17 cellular contexts compared by ENCODE assay signal in the genomic region with DNA sequence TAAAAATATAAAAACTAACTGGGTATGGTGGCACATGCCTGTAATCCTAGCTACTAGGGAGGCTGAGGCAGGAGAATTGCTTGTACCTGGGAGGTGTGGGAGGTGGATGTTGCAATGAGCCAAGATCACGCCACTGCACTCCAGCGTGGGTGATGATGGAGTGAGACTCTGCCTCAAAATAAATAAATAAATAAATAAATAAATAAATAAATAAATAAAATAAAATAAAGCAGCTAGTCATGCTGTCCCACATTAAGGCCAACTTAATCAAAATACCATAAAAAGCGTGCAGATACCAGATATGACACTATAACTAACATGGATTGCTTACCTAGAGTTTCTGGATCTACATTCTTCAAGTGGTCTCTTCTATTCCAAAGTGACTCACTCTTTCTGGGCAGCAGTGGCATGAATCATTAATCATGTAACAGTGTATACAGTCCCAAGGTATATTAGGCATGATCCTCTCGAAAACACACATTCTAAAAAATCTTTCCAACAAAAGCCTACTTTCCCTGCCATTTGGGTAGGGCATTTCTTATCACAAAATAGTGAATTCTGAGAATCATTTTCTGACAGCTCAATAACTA.
A peak's percentile ranks its signal among the peaks of the same experiment; 100 is the strongest.
DNase-seq lines count a peak whose midpoint lies in the region; ATAC-seq, FAIRE-seq and TF ChIP-seq lines count a peak whose summit lies in the region.
"Had no signal": no experiment of that assay in that cellular context is flagged by ENCODE, and none has a peak within 500 bp of the region (broad histone marks: within the 10 kb centered on the region; RNA-seq: fewer than 3 reads in every experiment).

No MANE protein-coding gene starts in this region.

- FAIRE-seq in urothelium cell line (lab: Jason Lieb, UNC): no peak
- FAIRE-seq: K562 had no signal

- H3K27ac ChIP-seq in RWPE2 (ENCODE audit: poor library complexity, severe bottlenecking): peak overlapping the region; percentile 11
- peak overlapping the region; percentile 27 for H3K27ac ChIP-seq in epithelial cell of prostate
- H3K27ac ChIP-seq: 22Rv1 had no signal

- no peak overlapping the region for H3K4me3 ChIP-seq in RWPE2 (ENCODE audit: severe bottlenecking)
- H3K4me3 ChIP-seq: K562 had no signal

- ATAC-seq in RWPE2 (ENCODE audit: low read depth) (peak; percentile 96), T-helper 17 cell (no peak), GM21717 (IDR thresholded peaks at IDR 0.05; ENCODE audit: unreplicated experiment) (no peak)
- ATAC-seq in activated T-cell treated with anti-CD3 and anti-CD28 coated beads, Interleukin-2, amount 50 U/mL, for 72 hours (replicated peaks in 1 of 2): no peak
- ATAC-seq: HCT116, K562 had no signal

- H3K27me3 ChIP-seq in RWPE2 (ENCODE audit: insufficient read depth, poor library complexity, severe bottlenecking): no peaks in the 10 kb centered on the region

- no peak overlapping the region for H3K27ac Mint-ChIP-seq in T-helper 17 cell
- no peak overlapping the region for H3K27ac Mint-ChIP-seq in activated T-cell treated with anti-CD3 and anti-CD28 coated beads, Interleukin-2, amount 50 U/mL, for 72 hours

- peaks cover 8 to 13% of the 10 kb centered on the region in 2 donors for H3K9me3 Mint-ChIP-seq in activated T-cell treated with anti-CD3 and anti-CD28 coated beads, Interleukin-2, amount 50 U/mL, for 72 hours

- H3K36me3 ChIP-seq in RWPE2 (ENCODE audit: low read depth): peaks cover 21% of the 10 kb centered on the region

- DNase-seq in DMS53 (lab: John Stamatoyannopoulos, UW) (peak; percentile 17), DMS53 treated with DMSO at 0.1 percent for 48 hours (lab: John Stamatoyannopoulos, UW; ENCODE audit: unreplicated experiment) (no peak), RWPE2 (ENCODE audit: low spot score) (no peak), epithelial cell of prostate (ENCODE audit: low read depth, low spot score) (no peak), urothelium cell line (ENCODE audit: low spot score) (peak; percentile 31), T-helper 17 cell (no peak)
- DNase-seq in activated T-cell treated with anti-CD3 and anti-CD28 coated beads, Interleukin-2, amount 50 U/mL, for 72 hours: no peak
- DNase-seq: C1 segment of cervical spinal cord, NCI-H1092, NCI-H1930, NCI-H2171 treated with DMSO at 0.1 percent for 48 hours, NCI-H524, RPMI8226 had no signal

- H3K27me3 Mint-ChIP-seq in T-helper 17 cell: no peaks in the 10 kb centered on the region
- no peaks in the 10 kb centered on the region for H3K27me3 Mint-ChIP-seq in activated T-cell treated with anti-CD3 and anti-CD28 coated beads, Interleukin-2, amount 50 U/mL, for 72 hours (ENCODE audit: low read depth)

- H3K9me3 ChIP-seq in RWPE2 (ENCODE audit: severe bottlenecking) (no peaks in the 10 kb centered on the region), T-helper 17 cell (ENCODE audit: control insufficient read depth, low read length, poor library complexity, severe bottlenecking) (no peaks in the 10 kb centered on the region)

- TF ChIP-seq CTCF in RWPE2 (IDR thresholded peaks at IDR 0.05; ENCODE audit: poor library complexity, severe bottlenecking): no peak

- no peak overlapping the region for H3K4me3 Mint-ChIP-seq in T-helper 17 cell
- no peak overlapping the region for H3K4me3 Mint-ChIP-seq in activated T-cell treated with anti-CD3 and anti-CD28 coated beads, Interleukin-2, amount 50 U/mL, for 72 hours

- no peaks in the 10 kb centered on the region for H3K4me1 Mint-ChIP-seq in T-helper 17 cell
- H3K4me1 Mint-ChIP-seq in activated T-cell treated with anti-CD3 and anti-CD28 coated beads, Interleukin-2, amount 50 U/mL, for 72 hours (ENCODE audit: low read depth): no peaks in the 10 kb centered on the region

- peaks cover 20% of the 10 kb centered on the region for H3K4me1 ChIP-seq in RWPE2 (ENCODE audit: insufficient read depth, poor library complexity, severe bottlenecking)

- H3K36me3 Mint-ChIP-seq in T-helper 17 cell (ENCODE audit: low read depth): no peaks in the 10 kb centered on the region
- H3K36me3 Mint-ChIP-seq in activated T-cell treated with anti-CD3 and anti-CD28 coated beads, Interleukin-2, amount 50 U/mL, for 72 hours (ENCODE audit: insufficient read depth in 2 of 2): no peaks in the 10 kb centered on the region

Comparison
In these comparisons a context has a peak if more than half of its experiments do, and no peak if none do; other contexts are left out.
1. DNase-seq: peak in DMS53 (single experiment) and urothelium cell line (single experiment); none in DMS53 treated with DMSO at 0.1 percent for 48 hours (single experiment), RWPE2 (single experiment), epithelial cell of prostate (single experiment), T-helper 17 cell (0 of 3) and activated T-cell treated with anti-CD3 and anti-CD28 coated beads, Interleukin-2, amount 50 U/mL, for 72 hours (0 of 2).